ENCODE assay signal across 21 cellular contexts in the genomic region with DNA sequence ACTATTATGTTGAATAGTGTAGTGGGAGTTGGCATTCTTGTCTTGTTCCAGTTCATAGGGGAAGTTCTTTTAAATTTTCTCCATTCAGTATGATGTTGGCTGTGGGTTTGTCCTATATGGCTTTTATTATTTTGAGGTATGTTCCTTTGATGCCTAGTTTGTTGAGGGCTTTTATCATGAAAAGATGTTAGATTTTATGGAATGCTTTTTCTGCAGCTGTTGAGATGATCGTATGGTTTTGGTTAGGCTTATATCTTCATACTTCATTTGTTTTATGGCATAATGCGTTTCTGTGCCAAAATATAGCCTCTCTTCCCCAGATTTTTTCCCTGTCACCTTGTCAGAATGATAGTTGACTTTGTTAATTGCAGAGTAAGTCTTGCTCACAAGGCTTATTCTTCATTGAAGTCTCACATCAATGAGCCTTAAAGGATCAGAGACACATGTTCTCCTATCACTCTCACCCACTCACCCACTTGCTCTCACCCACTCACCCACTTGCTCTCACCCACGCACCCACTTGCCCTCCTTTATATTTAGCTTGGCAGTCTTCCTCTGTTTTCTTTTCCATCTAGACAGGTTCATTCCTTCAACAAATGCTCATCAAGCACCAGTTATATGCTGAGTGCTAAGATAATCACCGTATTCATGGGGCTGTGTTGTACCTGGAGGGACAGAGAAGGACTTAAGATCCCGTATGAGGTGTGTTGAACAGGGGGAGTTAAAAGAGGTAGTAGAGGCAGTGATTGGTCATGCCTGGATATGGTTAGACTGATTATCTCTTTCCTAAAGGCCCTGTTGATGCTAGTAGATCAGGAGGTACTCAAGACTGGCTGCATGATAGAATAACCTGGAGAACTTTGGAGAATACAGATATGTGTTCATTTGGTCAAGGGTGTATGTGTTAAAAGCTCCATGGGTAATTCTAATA.
"Had no signal": no experiment of that assay in that cellular context is flagged by ENCODE, and none has a peak within 500 bp of the region (broad histone marks: within the 10 kb centered on the region; RNA-seq: fewer than 3 reads in every experiment).

No MANE protein-coding gene starts in this region.

- H3K27ac Mint-ChIP-seq: activated CD4-positive, alpha-beta memory T cell treated with anti-CD3 and anti-CD28 coated beads for 36 hours; activated naive CD8-positive, alpha-beta T cell treated with anti-CD3 and anti-CD28 coated beads, Interleukin-2, amount 50 U/mL, for 24 hours; neural progenitor cell; T-cell had no signal

- H3K36me3 Mint-ChIP-seq: activated CD4-positive, alpha-beta memory T cell treated with anti-CD3 and anti-CD28 coated beads for 36 hours; T-cell had no signal

- H3K27me3 Mint-ChIP-seq: activated CD4-positive, alpha-beta memory T cell treated with anti-CD3 and anti-CD28 coated beads for 36 hours; T-cell had no signal

- H3K4me3 ChIP-seq: heart right ventricle, mucosa of descending colon, neural progenitor cell, sigmoid colon, tibial artery had no signal

- H3K9me3 Mint-ChIP-seq: activated CD4-positive, alpha-beta memory T cell treated with anti-CD3 and anti-CD28 coated beads for 36 hours; activated naive CD8-positive, alpha-beta T cell treated with anti-CD3 and anti-CD28 coated beads, Interleukin-2, amount 50 U/mL, for 24 hours; T-cell had no signal

- DNase-seq: activated CD4-positive, alpha-beta memory T cell treated with anti-CD3 and anti-CD28 coated beads for 36 hours; activated CD4-positive, alpha-beta T cell treated with anti-CD3 and anti-CD28 coated beads for 4 hours; activated effector memory CD4-positive, alpha-beta T cell treated with anti-CD3 and anti-CD28 coated beads, Interleukin-2, amount 50 U/mL, for 16 hours; activated naive CD4-positive, alpha-beta T cell treated with anti-CD3 and anti-CD28 coated beads, Interleukin-2, amount 50 U/mL, for 16 hours; activated naive CD8-positive, alpha-beta T cell treated with anti-CD3 and anti-CD28 coated beads, Interleukin-2, amount 50 U/mL, for 24 hours; cerebellar nuclear complex; cortex of kidney; heart right ventricle; islet precursor cell; left cardiac atrium; mesendoderm; mucosa of descending colon; posterior cingulate gyrus; sigmoid colon; stimulated activated CD4-positive, alpha-beta T cell treated with anti-CD3 and anti-CD28 coated beads, Interleukin-2, amount 100 ng/mL, for 48 hours; stimulated activated CD8-positive, alpha-beta memory T cell treated with anti-CD3 and anti-CD28 coated beads, Interleukin-4, amount 100 ng/mL, for 48 hours; stimulated activated naive CD4-positive, alpha-beta T cell treated with Interleukin-2 at 50 U/mL for 16 hours; T-cell; tibial artery had no signal

- H3K36me3 ChIP-seq: heart right ventricle, neural progenitor cell, sigmoid colon, tibial artery had no signal

- ATAC-seq: activated naive CD8-positive, alpha-beta T cell treated with anti-CD3 and anti-CD28 coated beads, Interleukin-2, amount 50 U/mL, for 24 hours; heart right ventricle; left cardiac atrium; mucosa of descending colon; T-cell had no signal

- H3K27me3 ChIP-seq: heart right ventricle, neural progenitor cell, sigmoid colon, tibial artery had no signal

- H3K27ac ChIP-seq: epithelial cell of prostate, heart right ventricle, neural progenitor cell, sigmoid colon, tibial artery had no signal

- H3K9me3 ChIP-seq: mucosa of descending colon, sigmoid colon, tibial artery had no signal

- H3K4me3 Mint-ChIP-seq: activated CD4-positive, alpha-beta memory T cell treated with anti-CD3 and anti-CD28 coated beads for 36 hours; activated naive CD8-positive, alpha-beta T cell treated with anti-CD3 and anti-CD28 coated beads, Interleukin-2, amount 50 U/mL, for 24 hours; neural progenitor cell; T-cell had no signal
